Comparison of ENCODE assay signal across 24 cellular contexts in genomic region chr18:8689431-8689830, GRCh38. TPM values are rescaled to one million over a fixed set of nuclear protein-coding genes. Genes with fewer than 3 reads are reported as not detected.
DNase-seq lines count a peak whose midpoint lies in the region; ATAC-seq, FAIRE-seq and TF ChIP-seq lines count a peak whose summit lies in the region.
"Had no signal": no experiment of that assay in that cellular context is flagged by ENCODE, and none has a peak within 500 bp of the region (broad histone marks: within the 10 kb centered on the region; RNA-seq: fewer than 3 reads in every experiment).

No MANE protein-coding gene starts in this region.

- TF ChIP-seq EP300 in HepG2 (IDR thresholded peaks at IDR 0.05; ENCODE audit: low read depth in 2 of 2, low read length in 2 of 2) (no peak), HepG2 (CRISPR knock-in tag; IDR thresholded peaks at IDR 0.05; ENCODE audit: borderline replicate concordance) (no peak)

- H2BK5ac ChIP-seq in mesenchymal stem cell (ENCODE audit: low read depth, low read length, poor library complexity, severe bottlenecking), result no peak overlapping the region

- peaks cover 0 to 8% (median 0%) of the 10 kb centered on the region in 5 experiments for H3K9me3 Mint-ChIP-seq in brain
- no peaks in the 10 kb centered on the region for H3K9me3 Mint-ChIP-seq in neural progenitor cell

- DNase-seq in HepG2 (ENCODE audit: low spot score) (no peak), right lobe of liver (no peak), neural progenitor cell (ENCODE audit: low spot score) (no peak), Peyer's patch (no peak), mesenchymal stem cell (no peak), kidney (no peak)
- DNase-seq: 8988T; ACHN; Calu3; H7; MM.1S; NCI-H1694; NCI-H2081; NCI-H446; NCI-H524 treated with DMSO at 0.1 percent for 48 hours; NCI-H82; NK-92 treated with Interleukin-12 subunit alpha and Interleukin-12 subunit beta, amount 100 ng/mL, for 24 hours; PC-9; Right ventricle myocardium superior; RPMI8226 had no signal

- H3K27me3 Mint-ChIP-seq in brain, result peaks cover 7% of the 10 kb centered on the region
- peaks cover 5% of the 10 kb centered on the region for H3K27me3 Mint-ChIP-seq in neural progenitor cell (ENCODE audit: insufficient read depth, low read depth)

- TF ChIP-seq CTCF in HepG2 (CRISPR knock-in tag; IDR thresholded peaks at IDR 0.05) (no peak), right lobe of liver (IDR thresholded peaks at IDR 0.05) (no peak), brain (conservative IDR thresholded peaks at IDR 0.05) (no peak), neural progenitor cell (IDR thresholded peaks at IDR 0.05) (no peak), Peyer's patch (IDR thresholded peaks at IDR 0.05) (no peak), kidney (IDR thresholded peaks at IDR 0.05; ENCODE audit: borderline replicate concordance, extremely low read depth, insufficient read depth) (no peak)

- no peaks in the 10 kb centered on the region for H3K9me3 ChIP-seq in HepG2 (ENCODE audit: low read length)
- H3K9me3 ChIP-seq in right lobe of liver, result no peaks in the 10 kb centered on the region
- H3K9me3 ChIP-seq in neural progenitor cell (ENCODE audit: low read depth), result no peaks in the 10 kb centered on the region
- H3K9me3 ChIP-seq in Peyer's patch, result no peaks in the 10 kb centered on the region
- no peaks in the 10 kb centered on the region for H3K9me3 ChIP-seq in mesenchymal stem cell (ENCODE audit: control insufficient read depth, low read length)
- H3K9me3 ChIP-seq in kidney (ENCODE audit: control insufficient read depth in 1 of 2, low read length in 2 of 2), result no peaks in the 10 kb centered on the region
- H3K9me3 ChIP-seq: SJSA1 had no signal

- no peak overlapping the region for H4K91ac ChIP-seq in mesenchymal stem cell (ENCODE audit: low read length)

- no peak overlapping the region for H4K8ac ChIP-seq in mesenchymal stem cell (ENCODE audit: low read length)

- H3K36me3 Mint-ChIP-seq in brain, result no peaks in the 10 kb centered on the region
- H3K36me3 Mint-ChIP-seq in neural progenitor cell, result no peaks in the 10 kb centered on the region

- FAIRE-seq in HepG2 (lab: Jason Lieb, UNC) (no peak), kidney (lab: Jason Lieb, UNC) (no peak)
- FAIRE-seq: GM19239 had no signal

- no peak overlapping the region for H3K9ac ChIP-seq in HepG2 (ENCODE audit: insufficient read depth, low read depth, low read length)
- no peak overlapping the region for H3K9ac ChIP-seq in neural progenitor cell
- H3K9ac ChIP-seq in mesenchymal stem cell (ENCODE audit: low read length), result no peak overlapping the region
- H3K9ac ChIP-seq in kidney (ENCODE audit: low read length in 2 of 2), result no peak overlapping the region
- H3K9ac ChIP-seq: KMS-11 had no signal

- CTCF ChIA-PET in HepG2 (lab: Yijun Ruan, JAX; ENCODE audit: low intra/inter-chr PET ratio, low total read pairs), result no interaction called here

- H3K4me3 ChIP-seq in HepG2 (replicated peaks in 1 of 3; ENCODE audit: insufficient read depth in 1 of 3, low read depth in 2 of 3, low read length in 3 of 3), result no peak overlapping the region
- no peak overlapping the region for H3K4me3 ChIP-seq in right lobe of liver
- no peak overlapping the region for H3K4me3 ChIP-seq in neural progenitor cell
- no peak overlapping the region for H3K4me3 ChIP-seq in Peyer's patch
- H3K4me3 ChIP-seq in mesenchymal stem cell (ENCODE audit: insufficient read depth in 1 of 2, low read depth in 1 of 2, low read length in 2 of 2), result no peak overlapping the region
- no peak overlapping the region for H3K4me3 ChIP-seq in kidney (ENCODE audit: low read length in 2 of 2)
- H3K4me3 ChIP-seq: PC-9, SJSA1 had no signal

- peak overlapping the region in 1 of 2 experiments; percentile 2 for H3K4ac ChIP-seq in mesenchymal stem cell (ENCODE audit: low read depth in 1 of 2, low read length in 2 of 2)

- intact Hi-C loops in HepG2 (cut with micrococcal nuclease; ENCODE audit: unreplicated experiment) (no loop called here), right lobe of liver (cut with DNase I) (no loop called here), kidney (cut with DNase I) (no loop called here)

- no peak overlapping the region for H2BK120ac ChIP-seq in mesenchymal stem cell (ENCODE audit: low read depth, low read length)

- H3K4me1 ChIP-seq in HepG2 (ENCODE audit: insufficient read depth, low read length) (no peaks in the 10 kb centered on the region), right lobe of liver (peaks cover 0 to 7% (median 0%) of the 10 kb centered on the region in 4 donors), neural progenitor cell (peaks cover 28% of the 10 kb centered on the region), Peyer's patch (no peaks in the 10 kb centered on the region), mesenchymal stem cell (ENCODE audit: control insufficient read depth, insufficient read depth, low read depth, low read length) (peaks cover 3% of the 10 kb centered on the region), kidney (ENCODE audit: control insufficient read depth in 1 of 2, insufficient read depth in 1 of 2, low read depth in 1 of 2, low read length in 2 of 2) (no peaks in the 10 kb centered on the region)

- H3K23ac ChIP-seq in mesenchymal stem cell (ENCODE audit: low read length in 2 of 2), result no peak overlapping the region

- no peak overlapping the region for H3K4me3 Mint-ChIP-seq in brain
- no peak overlapping the region for H3K4me3 Mint-ChIP-seq in neural progenitor cell

- 60% methylated on average over 9 of the region's 9 CpGs for WGBS in HepG2 (ENCODE audit: low lambda C conversion rate)
- 93% methylated on average over 7 of the region's 9 CpGs for WGBS in right lobe of liver (ENCODE audit: insufficient coverage, low coverage, low lambda C conversion rate, missing lambda C conversion rate)
- WGBS in mesenchymal stem cell, result 95% methylated on average over 9 of the region's 9 CpGs

- H3K27me3 ChIP-seq in HepG2 (ENCODE audit: control insufficient read depth in 1 of 2, insufficient read depth in 2 of 2, low read length in 2 of 2) (peaks cover 0 to 25% of the 10 kb centered on the region in 2 experiments; a peak in 4 of 5 replicates), right lobe of liver (no peaks in the 10 kb centered on the region), neural progenitor cell (no peaks in the 10 kb centered on the region), Peyer's patch (no peaks in the 10 kb centered on the region), mesenchymal stem cell (ENCODE audit: control insufficient read depth in 1 of 2, insufficient read depth in 1 of 2, low read length in 2 of 2) (no peaks in the 10 kb centered on the region)
- H3K27me3 ChIP-seq: SJSA1 had no signal

- ATAC-seq in HepG2 (no peak), right lobe of liver (no peak)

- TF ChIP-seq POLR2A in HepG2 (IDR thresholded peaks at IDR 0.05; ENCODE audit: insufficient read depth in 1 of 2, low read depth in 2 of 2, low read length in 2 of 2) (no peak), right lobe of liver (IDR thresholded peaks at IDR 0.05) (no peak), Peyer's patch (IDR thresholded peaks at IDR 0.05) (no peak)

- H3K27ac Mint-ChIP-seq in brain, result peak overlapping the region in 3 of 5 experiments; percentile 29 to 74 (median 66)
- H3K27ac Mint-ChIP-seq in neural progenitor cell, result no peak overlapping the region

- H3K79me2 ChIP-seq in HepG2 (ENCODE audit: insufficient read depth, low read length) (no peaks in the 10 kb centered on the region), neural progenitor cell (ENCODE audit: low read depth) (no peaks in the 10 kb centered on the region)

- no peak overlapping the region for H2BK15ac ChIP-seq in mesenchymal stem cell (ENCODE audit: low read depth, poor library complexity, severe bottlenecking)

- H3K36me3 ChIP-seq in HepG2 (replicated peaks in 1 of 2; ENCODE audit: control insufficient read depth in 1 of 2, insufficient read depth in 2 of 2, low read length in 2 of 2), result no peaks in the 10 kb centered on the region
- H3K36me3 ChIP-seq in right lobe of liver, result no peaks in the 10 kb centered on the region
- H3K36me3 ChIP-seq in neural progenitor cell, result no peaks in the 10 kb centered on the region
- H3K36me3 ChIP-seq in Peyer's patch, result no peaks in the 10 kb centered on the region
- no peaks in the 10 kb centered on the region for H3K36me3 ChIP-seq in mesenchymal stem cell (ENCODE audit: control insufficient read depth in 1 of 2, insufficient read depth in 2 of 2, low read depth in 1 of 2, low read length in 2 of 2)
- H3K36me3 ChIP-seq in kidney (ENCODE audit: control insufficient read depth in 1 of 2, insufficient read depth in 2 of 2, low read length in 2 of 2), result no peaks in the 10 kb centered on the region
- H3K36me3 ChIP-seq: SJSA1 had no signal

- in situ Hi-C loops in HepG2 (cut with HindIII; ENCODE audit: extremely low pct_ligation_motif_present, low pct_unique_long_range_greater_than_20kb), result no loop called here

- BruUV-seq in HepG2 (replicated peaks; lab: Mats Ljungman, UMichigan), result no TSS peak

- H3K27ac ChIP-seq in HepG2 (ENCODE audit: extremely low read length, insufficient read depth, low read length) (no peak overlapping the region), right lobe of liver (no peak overlapping the region), neural progenitor cell (no peak overlapping the region), Peyer's patch (no peak overlapping the region), mesenchymal stem cell (ENCODE audit: low read length, poor library complexity, severe bottlenecking) (no peak overlapping the region), kidney (ENCODE audit: low read depth in 2 of 2, low read length in 2 of 2) (no peak overlapping the region)
- H3K27ac ChIP-seq: KMS-11, PC-9, SJSA1 had no signal

- H3K4me1 Mint-ChIP-seq in brain (peaks cover 62% of the 10 kb centered on the region), neural progenitor cell (peaks cover 41% of the 10 kb centered on the region)

- H3K14ac ChIP-seq in mesenchymal stem cell (ENCODE audit: low read length in 2 of 2), result no peak overlapping the region

- peaks cover 14% of the 10 kb centered on the region for H3F3A ChIP-seq in neural progenitor cell (ENCODE audit: low read depth)

- H4K20me1 ChIP-seq in HepG2 (ENCODE audit: insufficient read depth, low read length) (no peaks in the 10 kb centered on the region), neural progenitor cell (ENCODE audit: low read depth) (no peaks in the 10 kb centered on the region)

- H2AFZ ChIP-seq in HepG2 (ENCODE audit: low read length) (no peak overlapping the region), neural progenitor cell (replicated peaks) (peak overlapping the region; percentile 22), mesenchymal stem cell (ENCODE audit: low read depth, low read length) (no peak overlapping the region)
- H2AFZ ChIP-seq: PC-9 had no signal

- H3K79me1 ChIP-seq in mesenchymal stem cell (replicated peaks; ENCODE audit: low read length, poor library complexity, severe bottlenecking), result no peaks in the 10 kb centered on the region

- no peak overlapping the region for H3K18ac ChIP-seq in mesenchymal stem cell (ENCODE audit: low read depth in 1 of 2, low read length in 2 of 2)

- peak overlapping the region in 1 of 2 experiments; percentile 51 for H2BK12ac ChIP-seq in mesenchymal stem cell (ENCODE audit: low read length in 2 of 2)

- no peak for TF ChIP-seq RAD21 in HepG2 (CRISPR knock-in tag; IDR thresholded peaks at IDR 0.05)

- H3K4me2 ChIP-seq in HepG2 (ENCODE audit: low read depth, low read length) (no peak overlapping the region), neural progenitor cell (no peak overlapping the region), mesenchymal stem cell (ENCODE audit: low read length, poor library complexity, severe bottlenecking) (no peak overlapping the region)
- H3K4me2 ChIP-seq: KMS-11, PC-9 had no signal

- POLR2A ChIA-PET in HepG2 (lab: Yijun Ruan, JAX), result no interaction called here

- no peak overlapping the region for H2AK5ac ChIP-seq in mesenchymal stem cell (ENCODE audit: low read length, severe bottlenecking)

RNA-seq across cellular contexts. Expression of gene MTCL1, which starts 15.9 kb away (rescaled TPM):
- total RNA-seq in HepG2 (2016; rRNA removed; fragmentation: Illumina TruSeq; extraction: Trizol) (1.5 and 3.1 TPM in 2 replicates), right lobe of liver (1 to 10 TPM; 1.4 to 7.4 (median 3.6) TPM), neural progenitor cell (ENCODE audit: low replicate concordance) (36.9 and 38.7 TPM in 2 replicates), Peyer's patch (10 to 100 TPM in 1 of 4 donors, 1 to 10 TPM in 3; 4.2 to 27.2 (median 6.3) TPM), kidney (15.3 TPM)
- 13.2 and 14.6 TPM in 2 replicates for total RNA-seq in HepG2 (2016; cell fraction: cytosol; rRNA removed; fragmentation: Illumina TruSeq; extraction: Trizol; ENCODE audit: low read depth)
- 1.3 and 2.8 TPM in 2 replicates for total RNA-seq in HepG2 (2016; cell fraction: insoluble cytoplasmic fraction; rRNA removed; fragmentation: Illumina TruSeq; extraction: Trizol)
- 3.0 and 3.1 TPM in 2 replicates for total RNA-seq in HepG2 (2016; cell fraction: membrane; rRNA removed; fragmentation: Illumina TruSeq; extraction: Trizol)
- 3.9 and 5.1 TPM in 2 replicates for total RNA-seq in HepG2 (2016; cell fraction: nucleus; rRNA removed; fragmentation: Illumina TruSeq; extraction: Trizol)
- polyA plus RNA-seq in HepG2 (2011; rRNA removed) (2.0 and 3.2 TPM in 2 replicates), brain (ENCODE audit: insufficient read depth, low read depth, low replicate concordance) (26.5 TPM), kidney (ENCODE audit: insufficient read depth, low read depth, low replicate concordance) (2.5 TPM)
- polyA plus RNA-seq in HepG2 (2011; cell fraction: cytosol; rRNA removed), result 1.5 and 2.5 TPM in 2 replicates
- 6.4 and 11.2 TPM in 2 replicates for polyA plus RNA-seq in HepG2 (2011; cell fraction: nucleus; rRNA removed)
- polyA plus RNA-seq in HepG2 (2012), result 1.3 and 1.7 TPM in 2 replicates
- 0.06 and 0.15 TPM in 2 replicates for polyA plus RNA-seq in HepG2 (2016; cell fraction: cytosol; fragmentation: Illumina TruSeq; extraction: Trizol; ENCODE audit: low read depth)
- 1.9 and 2.2 TPM in 2 replicates for polyA plus RNA-seq in HepG2 (2016; cell fraction: insoluble cytoplasmic fraction; fragmentation: Illumina TruSeq; extraction: Trizol; ENCODE audit: low read depth)
- polyA plus RNA-seq in HepG2 (2016; cell fraction: membrane; fragmentation: Illumina TruSeq; extraction: Trizol; ENCODE audit: low read depth), result 0.32 and 0.42 TPM in 2 replicates
- 5.4 and 6.1 TPM in 2 replicates for polyA plus RNA-seq in HepG2 (2016; cell fraction: nucleus; fragmentation: Illumina TruSeq; extraction: Trizol; ENCODE audit: insufficient read depth, low read depth)
- 6.9 and 30.0 TPM in 2 replicates for polyA minus RNA-seq in HepG2 (2011; rRNA and poly(A)+ RNA removed; ENCODE audit: low replicate concordance)
- 2.4 and 3.2 TPM in 2 replicates for polyA minus RNA-seq in HepG2 (2011; cell fraction: cytosol; rRNA and poly(A)+ RNA removed)
- 13.9 and 18.2 TPM in 2 replicates for polyA minus RNA-seq in HepG2 (2011; cell fraction: nucleus; rRNA and poly(A)+ RNA removed)
- 15.4 TPM for polyA plus RNA-seq in mesenchymal stem cell (2013, experiment 1 of 2)
- 15.4 TPM for polyA plus RNA-seq in mesenchymal stem cell (2013, experiment 2 of 2)
